ENCODE assay signal across 10 cellular contexts in genomic region chr5:10913846-10914245, GRCh38.
DNase-seq lines count a peak whose midpoint lies in the region; ATAC-seq and TF ChIP-seq lines count a peak whose summit lies in the region.
"Had no signal": no experiment of that assay in that cellular context is flagged by ENCODE, and none has a peak within 500 bp of the region (broad histone marks: within the 10 kb centered on the region; RNA-seq: fewer than 3 reads in every experiment).

No MANE protein-coding gene starts in this region.

- ATAC-seq in Right ventricle myocardium superior (ENCODE audit: poor library complexity): peak; percentile 60
- peak; percentile 97 for ATAC-seq in RWPE2 (ENCODE audit: low read depth)
- ATAC-seq in GM19467 (IDR thresholded peaks at IDR 0.05; ENCODE audit: unreplicated experiment): no peak
- ATAC-seq in HG03520 (IDR thresholded peaks at IDR 0.05; ENCODE audit: unreplicated experiment): no peak
- ATAC-seq in HG03521 (IDR thresholded peaks at IDR 0.05; ENCODE audit: unreplicated experiment): no peak
- ATAC-seq: GM23338 had no signal

- TF ChIP-seq CTCF in RWPE2 (IDR thresholded peaks at IDR 0.05; ENCODE audit: poor library complexity, severe bottlenecking): no peak
- TF ChIP-seq CTCF in fibroblast of mammary gland (conservative IDR thresholded peaks at IDR 0.05; ENCODE audit: control insufficient read depth, insufficient read depth, low read depth, low read length): no peak

- no peaks in the 10 kb centered on the region for H3K9me3 ChIP-seq in RWPE2 (ENCODE audit: severe bottlenecking)

- H3K27ac ChIP-seq in RWPE2 (ENCODE audit: poor library complexity, severe bottlenecking): peak overlapping the region; percentile 16

- no peaks in the 10 kb centered on the region for H3K27me3 ChIP-seq in RWPE2 (ENCODE audit: insufficient read depth, poor library complexity, severe bottlenecking)

- H3K4me1 ChIP-seq in RWPE2 (ENCODE audit: insufficient read depth, poor library complexity, severe bottlenecking): peaks cover 16% of the 10 kb centered on the region

- H3K4me3 ChIP-seq in RWPE2 (ENCODE audit: severe bottlenecking): no peak overlapping the region
- no peak overlapping the region for H3K4me3 ChIP-seq in fibroblast of mammary gland (ENCODE audit: control insufficient read depth, low read depth, low read length)
- H3K4me3 ChIP-seq: GM23338 had no signal

- DNase-seq in Right ventricle myocardium superior (no peak), cardiac septum (ENCODE audit: low spot score) (no peak), RWPE2 (ENCODE audit: low spot score) (no peak), fibroblast of mammary gland (ENCODE audit: low read depth) (peak; percentile 88), superior temporal gyrus (ENCODE audit: extremely low spot score) (peak; percentile 69)
- DNase-seq: CD4-positive, CD25-positive, alpha-beta regulatory T cell had no signal

- intact Hi-C loops in Right ventricle myocardium superior (cut with DNase I): no loop called here
- intact Hi-C loops in cardiac septum (cut with DNase I): no loop called here

- no peaks in the 10 kb centered on the region for H3K36me3 ChIP-seq in RWPE2 (ENCODE audit: low read depth)

Comparison
In these comparisons a context has a peak if more than half of its experiments do, and no peak if none do; other contexts are left out.
1. ATAC-seq: peak in Right ventricle myocardium superior (single experiment) and RWPE2 (single experiment); none in GM19467 (single experiment), HG03520 (single experiment) and HG03521 (single experiment).
2. DNase-seq: peak in fibroblast of mammary gland (single experiment) and superior temporal gyrus (single experiment); none in Right ventricle myocardium superior (single experiment), cardiac septum (single experiment) and RWPE2 (single experiment).